ENCODE assay signal across 7 cellular contexts in the genomic region with DNA sequence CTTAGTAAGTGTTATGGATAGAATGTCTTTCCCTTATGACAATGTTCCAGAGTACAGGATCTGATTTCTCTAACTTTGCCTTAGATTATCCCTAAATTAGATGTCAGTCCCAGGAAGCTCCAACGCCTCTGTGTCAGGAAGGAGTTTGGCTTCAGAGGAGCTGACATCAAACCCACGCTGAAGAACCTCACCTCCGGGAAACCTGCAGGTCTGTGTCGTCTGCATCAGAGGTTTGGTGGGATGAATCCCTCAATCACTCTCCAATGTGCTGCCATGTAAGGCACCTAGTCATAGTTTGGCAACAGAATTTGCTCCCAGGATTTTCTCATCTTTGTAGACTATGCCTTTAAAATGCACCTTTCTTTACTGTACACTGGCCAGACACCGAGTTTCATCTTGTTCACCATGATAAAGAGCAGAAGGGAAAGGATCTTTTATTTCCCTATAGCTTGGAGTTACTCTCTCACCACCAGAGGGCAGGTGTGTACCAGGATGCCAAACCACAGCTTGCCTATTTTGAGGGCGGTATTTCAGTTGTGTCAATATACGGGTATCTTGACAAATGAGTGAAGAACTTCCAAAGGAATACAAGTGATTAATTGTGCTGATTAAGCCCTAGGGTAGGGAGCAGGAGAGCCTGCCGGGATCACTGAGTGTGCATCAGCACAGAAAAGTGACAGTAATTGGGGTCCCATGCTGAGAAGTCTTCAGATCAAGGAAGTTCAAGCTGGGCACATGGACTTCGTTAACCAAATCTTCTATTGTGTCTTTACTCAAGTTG. TPM values are rescaled to one million over a fixed set of nuclear protein-coding genes. Genes with fewer than 3 reads are reported as not detected.
A peak's percentile ranks its signal among the peaks of the same experiment; 100 is the strongest.
DNase-seq lines count a peak whose midpoint lies in the region; ATAC-seq, FAIRE-seq and TF ChIP-seq lines count a peak whose summit lies in the region.

No MANE protein-coding gene starts in this region.

- FAIRE-seq in GM12878 (lab: Jason Lieb, UNC) = peak; percentile 90

- H3K9me3 ChIP-seq in IMR-90 (ENCODE audit: control insufficient read depth, insufficient read depth, low read length) (no peaks in the 10 kb centered on the region), GM12878 (replicated peaks; ENCODE audit: control insufficient read depth, insufficient read depth, low read length) (no peaks in the 10 kb centered on the region)

- no peak overlapping the region for H2BK5ac ChIP-seq in IMR-90 (ENCODE audit: low read depth, low read length, poor library complexity, severe bottlenecking)

- H3K36me3 ChIP-seq in IMR-90 (ENCODE audit: control insufficient read depth, insufficient read depth, low read length) (no peaks in the 10 kb centered on the region), GM12878 (ENCODE audit: control insufficient read depth in 2 of 2, insufficient read depth in 2 of 2, low read length in 1 of 2) (no peaks in the 10 kb centered on the region)

- H3K23ac ChIP-seq in IMR-90 (ENCODE audit: low read depth, low read length) = no peak overlapping the region

- H2AFZ ChIP-seq in IMR-90 (replicated peaks; ENCODE audit: low read length, poor library complexity) (no peak overlapping the region), GM12878 (ENCODE audit: control insufficient read depth, low read depth, low read length) (no peak overlapping the region)

- dilution Hi-C loops in IMR-90 (cut with HindIII; ENCODE audit: low sequenced_read_pairs, unreplicated experiment) = no loop called here

- no peak overlapping the region for H2BK120ac ChIP-seq in IMR-90 (ENCODE audit: low read depth, low read length)

- no peak overlapping the region for H2AK5ac ChIP-seq in IMR-90 (ENCODE audit: low read depth, low read length)

- peak; percentile 65 for TF ChIP-seq CTCF in IMR-90 (conservative IDR thresholded peaks at IDR 0.05; ENCODE audit: low read depth, low read length)
- peak; percentile 67 to 82 (median 76) for TF ChIP-seq CTCF in GM12878 (IDR thresholded peaks at IDR 0.05 in 2 of 3, conservative IDR thresholded peaks at IDR 0.05 in 1 of 3; ENCODE audit: control insufficient read depth in 2 of 3, extremely low read depth in 1 of 3, insufficient read depth in 1 of 3, low read depth in 3 of 3, low read length in 3 of 3)

- H3K4me1 ChIP-seq in IMR-90 (ENCODE audit: control insufficient read depth, insufficient read depth, low read length) = no peaks in the 10 kb centered on the region
- H3K4me1 ChIP-seq in GM12878 (ENCODE audit: control insufficient read depth, insufficient read depth, low read length) = no peaks in the 10 kb centered on the region

- H3K79me1 ChIP-seq in IMR-90 (ENCODE audit: low read depth in 1 of 2, low read length in 2 of 2) = no peaks in the 10 kb centered on the region

- TF ChIP-seq EP300 in GM12878 (IDR thresholded peaks at IDR 0.05; ENCODE audit: borderline replicate concordance in 1 of 2, control insufficient read depth in 1 of 2, low read depth in 2 of 2, low read length in 2 of 2) = no peak

- CTCF ChIA-PET in IMR-90 (lab: Yijun Ruan, JAX) (interaction anchor here (0.5 to 2.8 kb wide), 11 partner anchors 12 to 1338 kb away, joined by 3 to 11 read pairs (median 3); no protein-coding TSS in a partner anchor), GM12878 (lab: Yijun Ruan, JAX) (interaction anchor here (0.7 to 7.8 kb wide), 34 partner anchors 8 to 1484 kb away, joined by 3 to 175 read pairs (median 4); no protein-coding TSS in a partner anchor)

- H3K56ac ChIP-seq in IMR-90 (ENCODE audit: extremely low read depth, insufficient read depth, low read length) = no peak overlapping the region

- H3K4ac ChIP-seq in IMR-90 (ENCODE audit: low read depth, low read length) = no peak overlapping the region

- no peak overlapping the region for H2AK9ac ChIP-seq in IMR-90 (replicated peaks; ENCODE audit: low read depth, low read length, poor library complexity)

- TF ChIP-seq POLR2A in IMR-90 (IDR thresholded peaks at IDR 0.05; ENCODE audit: low read depth, low read length) (no peak), GM12878 (IDR thresholded peaks at IDR 0.05; ENCODE audit: low read depth, low read length) (no peak)

- no peak overlapping the region for H4K91ac ChIP-seq in IMR-90 (ENCODE audit: insufficient read depth, low read depth, low read length)

- BruUV-seq in IMR-90 (replicated peaks; lab: Mats Ljungman, UMichigan) = no TSS peak
- BruUV-seq in GM12878 (replicated peaks; lab: Mats Ljungman, UMichigan) = no TSS peak

- in situ Hi-C loops in IMR-90 (cut with MboI; ENCODE audit: low sequenced_read_pairs) (loop anchor here (10.0 kb wide), 1 partner anchor 866 kb away; no protein-coding TSS in a partner anchor), GM12878 (cut with MboI) (loop anchor here (5.0 to 25.0 kb wide), 5 partner anchors 81 to 1559 kb away; no protein-coding TSS in a partner anchor)

- no peak overlapping the region for H3K4me3 ChIP-seq in IMR-90 (ENCODE audit: insufficient read depth, low read depth, low read length)
- no peak overlapping the region for H3K4me3 ChIP-seq in GM12878

- no peak overlapping the region for H4K8ac ChIP-seq in IMR-90 (ENCODE audit: low read depth in 2 of 2, low read length in 2 of 2)

- no peaks in the 10 kb centered on the region for H3K79me2 ChIP-seq in GM12878 (ENCODE audit: control insufficient read depth, insufficient read depth, low read length)

- DNase-seq in GM04504 (ENCODE audit: low read depth) = peak; percentile 21
- peak; percentile 22 for DNase-seq in IMR-90
- DNase-seq in GM12878 (ENCODE audit: low read depth, low spot score) = peak; percentile 4
- peak; percentile 53 for DNase-seq in iPS-NIHi11 (ENCODE audit: low spot score)
- peak; percentile 19 for DNase-seq in stimulated activated CD4-positive, alpha-beta T cell treated with anti-CD3 and anti-CD28 coated beads, Interleukin-2, amount 100 ng/mL, for 4 hours (ENCODE audit: low read depth)

- H3K27me3 ChIP-seq in IMR-90 (ENCODE audit: control insufficient read depth, insufficient read depth, low read length) (no peaks in the 10 kb centered on the region), GM12878 (replicated peaks in 1 of 2; ENCODE audit: control insufficient read depth in 2 of 2, insufficient read depth in 2 of 2, low read length in 1 of 2) (no peaks in the 10 kb centered on the region)

- TF ChIP-seq RAD21 in IMR-90 (IDR thresholded peaks at IDR 0.05; ENCODE audit: low read length) (peak; percentile 63), GM12878 (IDR thresholded peaks at IDR 0.05; ENCODE audit: insufficient read depth, low read depth, low read length) (peak; percentile 81)

- RAD21 ChIA-PET in GM12878 (lab: Charles Lee; ENCODE audit: unreplicated experiment) = interaction anchor here (0.6 to 3.3 kb wide), 12 partner anchors 9 to 1339 kb away, joined by 3 to 40 read pairs (median 3); no protein-coding TSS in a partner anchor

- intact Hi-C loops in IMR-90 (cut with micrococcal nuclease) = loop anchor here (1.0 kb wide), 2 partner anchors 81 to 1339 kb away; no protein-coding TSS in a partner anchor
- intact Hi-C loops in GM12878 (cut with micrococcal nuclease; ENCODE audit: unreplicated experiment) = loop anchor here (1.0 to 5.0 kb wide), 3 partner anchors 81 to 1341 kb away; no protein-coding TSS in a partner anchor

- H3K9ac ChIP-seq in IMR-90 (ENCODE audit: low read depth, low read length) (no peak overlapping the region), GM12878 (ENCODE audit: control insufficient read depth, insufficient read depth, low read length) (no peak overlapping the region)

- no peak overlapping the region for H3K14ac ChIP-seq in IMR-90 (replicated peaks; ENCODE audit: low read depth, low read length)

- H3K9me1 ChIP-seq in IMR-90 (ENCODE audit: insufficient read depth, low read length) = no peaks in the 10 kb centered on the region

- SMC1A ChIA-PET in GM12878 (lab: Charles Lee; ENCODE audit: uncharacterized antibody, unreplicated experiment) = interaction anchor here (0.7 to 6.4 kb wide), 11 partner anchors 8 to 1340 kb away, joined by 3 to 74 read pairs (median 5); no protein-coding TSS in a partner anchor

- H2BK15ac ChIP-seq in IMR-90 (ENCODE audit: low read depth, low read length) = no peak overlapping the region

- 32% methylated on average over 5 of the region's 9 CpGs; no CpG with 5 or more reads in 1 of the 2 experiments for WGBS in IMR-90 (ENCODE audit: extremely low coverage in 2 of 2, insufficient read length in 1 of 2), 2 experiments
- WGBS in GM12878 (ENCODE audit: insufficient coverage, insufficient replicate concordance, low lambda C conversion rate, missing lambda C conversion rate) = 16% methylated on average over 9 of the region's 9 CpGs

- H3K18ac ChIP-seq in IMR-90 (ENCODE audit: low read depth, low read length) = no peak overlapping the region

- H3K4me2 ChIP-seq in IMR-90 (ENCODE audit: low read depth, low read length) = no peak overlapping the region
- H3K4me2 ChIP-seq in GM12878 (ENCODE audit: control insufficient read depth, insufficient read depth) = no peak overlapping the region

- POLR2A ChIA-PET in IMR-90 (lab: Charles Lee; ENCODE audit: unreplicated experiment) = no interaction called here
- POLR2A ChIA-PET in GM12878 (lab: Charles Lee) = no interaction called here

- H3K27ac ChIP-seq in IMR-90 (ENCODE audit: insufficient read depth, low read length) (no peak overlapping the region), GM12878 (ENCODE audit: control insufficient read depth, insufficient read depth) (no peak overlapping the region)

- ATAC-seq in GM21515 (IDR thresholded peaks at IDR 0.05; ENCODE audit: unreplicated experiment) (peak; percentile 67), IMR-90 (ENCODE audit: low read depth) (peak; percentile 66), SK-N-SH treated with all-trans-retinoic acid at 6 μM for 48 hours (peak; percentile 86), GM12878 (peak; percentile 83)

- H2BK20ac ChIP-seq in IMR-90 (ENCODE audit: low read depth, low read length) = no peak overlapping the region

- H4K20me1 ChIP-seq in IMR-90 (ENCODE audit: insufficient read depth, low read length) (no peaks in the 10 kb centered on the region), GM12878 (ENCODE audit: control insufficient read depth, insufficient read depth) (no peaks in the 10 kb centered on the region)

- no peak overlapping the region for H4K5ac ChIP-seq in IMR-90 (ENCODE audit: low read depth, low read length)

RNA-seq across cellular contexts. Expression of gene MINAR2, which starts 23.4 kb away (rescaled TPM):
- total RNA-seq in IMR-90 (2012; rRNA removed) (not detected in 2 replicates), GM12878 (2014; rRNA removed) (not detected in 2 replicates), GM12878 (2014; rRNA removed; fragmentation: Illumina TruSeq; extraction: Trizol) (not detected in 2 replicates), GM12878 (2021) (not detected in 2 replicates)
- polyA plus RNA-seq in IMR-90 (2012; rRNA removed) (not detected in 2 replicates), GM12878 (2011; rRNA removed) (0.03 and 0.09 TPM in 2 replicates), GM12878 (2014; fragmentation: Illumina TruSeq; extraction: Trizol) (not detected in 2 replicates), GM12878 (2014; fragmentation: Nextera tagmentation; extraction: Ambion mirVana) (not detected), GM12878 (2014; rRNA removed) (not detected in 2 replicates), GM12878 (2016; fragmentation: Nextera tagmentation; extraction: Ambion mirVana) (under 1 TPM in 1 of 2 experiments, not detected in 1; 0.07 TPM)
- polyA plus RNA-seq in IMR-90 (2012; cell fraction: cytosol; rRNA removed) = not detected in 2 replicates
- polyA plus RNA-seq in IMR-90 (2012; cell fraction: nucleus; rRNA removed; ENCODE audit: low replicate concordance) = not detected in 2 replicates
- total RNA-seq in GM12878 (2013; cell fraction: nucleolus; rRNA removed) = not detected in 2 replicates
- not detected for polyA plus RNA-seq in GM12878 (2011; ENCODE audit: low read depth)
- polyA plus RNA-seq in GM12878 (2011; cell fraction: cytosol; rRNA removed) = 0.02 and 0.03 TPM in 2 replicates
- polyA plus RNA-seq in GM12878 (2011; cell fraction: nucleus; rRNA removed) = not detected in 2 replicates
- not detected in 2 replicates for polyA plus RNA-seq in GM12878 (2012)
- polyA minus RNA-seq in GM12878 (2011; rRNA and poly(A)+ RNA removed) = not detected in 2 replicates
- not detected in 2 replicates for polyA minus RNA-seq in GM12878 (2011; cell fraction: cytosol; rRNA and poly(A)+ RNA removed)
- not detected in 2 replicates for polyA minus RNA-seq in GM12878 (2011; cell fraction: nucleus; rRNA and poly(A)+ RNA removed)
